ENCODE assay signal across 35 cellular contexts in the genomic region with DNA sequence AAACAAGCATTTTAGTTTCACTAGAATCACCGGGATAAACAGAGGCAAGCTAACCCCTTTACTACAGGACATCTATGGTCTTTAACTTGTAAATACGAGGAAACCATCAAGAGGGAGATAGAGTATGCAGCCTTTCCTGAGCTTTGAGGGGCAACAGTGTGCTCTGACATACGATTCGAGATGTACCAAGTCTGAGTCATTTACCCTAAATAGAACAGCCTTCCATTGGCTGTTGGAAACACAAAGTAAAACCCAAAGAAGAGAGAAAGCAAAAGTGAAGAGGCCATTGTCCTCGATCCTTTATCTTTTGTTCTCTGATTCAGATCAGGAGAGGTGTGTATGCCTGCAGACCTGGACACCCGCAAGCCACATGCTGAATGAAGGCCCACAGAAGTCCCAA.
DNase-seq lines count a peak whose midpoint lies in the region; ATAC-seq and TF ChIP-seq lines count a peak whose summit lies in the region.
"Had no signal": no experiment of that assay in that cellular context is flagged by ENCODE, and none has a peak within 500 bp of the region (broad histone marks: within the 10 kb centered on the region; RNA-seq: fewer than 3 reads in every experiment).

No MANE protein-coding gene starts in this region.

- peaks cover 17% of the 10 kb centered on the region for H3F3A ChIP-seq in smooth muscle cell (ENCODE audit: low read depth)

- no peaks in the 10 kb centered on the region for H3K27me3 Mint-ChIP-seq in HFFc6 (ENCODE audit: insufficient read depth)
- H3K27me3 Mint-ChIP-seq: activated naive CD8-positive, alpha-beta T cell treated with anti-CD3 and anti-CD28 coated beads for 36 hours; stimulated activated memory B cell treated with anti-CD40 and anti-IgM and Interleukin-4, amounts not matched to agents 10 μg/mL and 1 μg/mL and 100 μg/mL, for 72 hours had no signal

- no peaks in the 10 kb centered on the region for H3K9me3 Mint-ChIP-seq in HFFc6
- H3K9me3 Mint-ChIP-seq: activated naive CD8-positive, alpha-beta T cell treated with anti-CD3 and anti-CD28 coated beads for 36 hours; activated T-cell treated with anti-CD3 and anti-CD28 coated beads, Interleukin-2, amount 50 U/mL, for 4 hours; endodermal cell; GM23338; natural killer cell treated with Interleukin-12 subunit alpha and Interleukin-12 subunit beta and Interleukin-15 and Interleukin-18, amount 100 ng/mL, for 72 hours; stimulated activated memory B cell treated with anti-CD40 and anti-IgM and Interleukin-4, amounts not matched to agents 10 μg/mL and 1 μg/mL and 100 μg/mL, for 72 hours; type B pancreatic cell had no signal

- H3K27ac ChIP-seq in dorsolateral prefrontal cortex (peak overlapping the region in 34 of 59 donors; percentile 0 to 78 (median 42)), smooth muscle cell (ENCODE audit: low read depth) (peak overlapping the region; percentile 93)
- H3K27ac ChIP-seq: gastrocnemius medialis, hepatocyte had no signal

- intact Hi-C loops in dorsolateral prefrontal cortex (cut with DNase I), result no loop called here

- no peaks in the 10 kb centered on the region for H3K79me2 ChIP-seq in smooth muscle cell (ENCODE audit: low read depth)
- H3K79me2 ChIP-seq: hepatocyte had no signal

- in situ Hi-C loops in HAP-1 (cut with MboI; ENCODE audit: low sequenced_read_pairs), result no loop called here

- no peak for ATAC-seq in GM19035 (IDR thresholded peaks at IDR 0.05; ENCODE audit: unreplicated experiment)
- ATAC-seq: activated T-cell treated with anti-CD3 and anti-CD28 coated beads, Interleukin-2, amount 50 U/mL, for 4 hours; esophagus mucosa; gastrocnemius medialis; GM23338; left cardiac atrium; natural killer cell treated with Interleukin-12 subunit alpha and Interleukin-12 subunit beta and Interleukin-15 and Interleukin-18, amount 100 ng/mL, for 72 hours; stimulated activated memory B cell treated with anti-CD40 and anti-IgM and Interleukin-4, amounts not matched to agents 10 μg/mL and 1 μg/mL and 100 μg/mL, for 72 hours had no signal

- no peaks in the 10 kb centered on the region for H4K20me1 ChIP-seq in smooth muscle cell (ENCODE audit: low read depth)

- H3K36me3 ChIP-seq in smooth muscle cell (ENCODE audit: low read depth) (no peaks in the 10 kb centered on the region), HAP-1 (replicated peaks) (no peaks in the 10 kb centered on the region)
- H3K36me3 ChIP-seq: ascending aorta, gastrocnemius medialis had no signal

- no peak overlapping the region for H3K9ac ChIP-seq in smooth muscle cell (ENCODE audit: low read depth)

- peaks cover 55% of the 10 kb centered on the region for H3K4me1 Mint-ChIP-seq in HFFc6 (ENCODE audit: low read depth)
- H3K4me1 Mint-ChIP-seq: endodermal cell; GM23338; stimulated activated memory B cell treated with anti-CD40 and anti-IgM and Interleukin-4, amounts not matched to agents 10 μg/mL and 1 μg/mL and 100 μg/mL, for 72 hours had no signal

- DNase-seq in HFFc6 (peak; percentile 18), RPMI7951 (ENCODE audit: low read depth) (peak; percentile 79), dorsolateral prefrontal cortex (no peak), smooth muscle cell (lab: John Stamatoyannopoulos, UW; ENCODE audit: unreplicated experiment) (no peak), HAP-1 (ENCODE audit: low spot score in 2 of 2) (no peak), NCI-H1930 (lab: John Stamatoyannopoulos, UW) (no peak)
- DNase-seq: activated CD4-positive, alpha-beta T cell treated with anti-CD3 and anti-CD28 coated beads, Interleukin-2, amount 50 U/mL, for 1 hour; activated CD4-positive, CD25-positive, alpha-beta regulatory T cell; activated gamma-delta T cell; activated naive CD8-positive, alpha-beta T cell treated with anti-CD3 and anti-CD28 coated beads for 36 hours; activated T-cell treated with anti-CD3 and anti-CD28 coated beads, Interleukin-2, amount 50 U/mL, for 4 hours; C1 segment of cervical spinal cord; caudate nucleus; cortex of kidney; endodermal cell; gastrocnemius medialis; GF-D8; KBM-7; left cardiac atrium; mammary epithelial cell; MG63; NCI-H1436 treated with DMSO at 0.1 percent for 48 hours; NCI-H2107; NCI-H446; NCI-H748 treated with DMSO at 0.1 percent for 48 hours; occipital lobe; RPMI8226 had no signal

- H3K36me3 Mint-ChIP-seq in HFFc6 (ENCODE audit: low read depth), result peaks cover 33% of the 10 kb centered on the region
- H3K36me3 Mint-ChIP-seq: activated naive CD8-positive, alpha-beta T cell treated with anti-CD3 and anti-CD28 coated beads for 36 hours; natural killer cell treated with Interleukin-12 subunit alpha and Interleukin-12 subunit beta and Interleukin-15 and Interleukin-18, amount 100 ng/mL, for 72 hours; stimulated activated memory B cell treated with anti-CD40 and anti-IgM and Interleukin-4, amounts not matched to agents 10 μg/mL and 1 μg/mL and 100 μg/mL, for 72 hours had no signal

- H3K27me3 ChIP-seq in dorsolateral prefrontal cortex (no peaks in the 10 kb centered on the region), smooth muscle cell (ENCODE audit: low read depth) (no peaks in the 10 kb centered on the region), HAP-1 (ENCODE audit: low read depth) (no peaks in the 10 kb centered on the region)
- H3K27me3 ChIP-seq: ascending aorta, gastrocnemius medialis, hepatocyte, MG63 had no signal

- H3K4me3 Mint-ChIP-seq in HFFc6, result peak overlapping the region; percentile 77
- H3K4me3 Mint-ChIP-seq: activated naive CD8-positive, alpha-beta T cell treated with anti-CD3 and anti-CD28 coated beads for 36 hours; activated T-cell treated with anti-CD3 and anti-CD28 coated beads, Interleukin-2, amount 50 U/mL, for 4 hours; endodermal cell; GM23338; natural killer cell treated with Interleukin-12 subunit alpha and Interleukin-12 subunit beta and Interleukin-15 and Interleukin-18, amount 100 ng/mL, for 72 hours; stimulated activated memory B cell treated with anti-CD40 and anti-IgM and Interleukin-4, amounts not matched to agents 10 μg/mL and 1 μg/mL and 100 μg/mL, for 72 hours; type B pancreatic cell had no signal

- H3K4me1 ChIP-seq in smooth muscle cell (ENCODE audit: low read depth), result peaks cover 11% of the 10 kb centered on the region
- H3K4me1 ChIP-seq in HAP-1, result no peaks in the 10 kb centered on the region

- H3K27ac Mint-ChIP-seq in HFFc6, result peak overlapping the region; percentile 93
- H3K27ac Mint-ChIP-seq: activated naive CD8-positive, alpha-beta T cell treated with anti-CD3 and anti-CD28 coated beads for 36 hours; endodermal cell; GM23338; natural killer cell treated with Interleukin-12 subunit alpha and Interleukin-12 subunit beta and Interleukin-15 and Interleukin-18, amount 100 ng/mL, for 72 hours; stimulated activated memory B cell treated with anti-CD40 and anti-IgM and Interleukin-4, amounts not matched to agents 10 μg/mL and 1 μg/mL and 100 μg/mL, for 72 hours; type B pancreatic cell had no signal

- TF ChIP-seq CTCF in HFFc6 (IDR thresholded peaks at IDR 0.05), result no peak
- no peak for TF ChIP-seq CTCF in dorsolateral prefrontal cortex (IDR thresholded peaks at IDR 0.05 in 54 of 56, conservative IDR thresholded peaks at IDR 0.05 in 2 of 56; ENCODE audit: low read depth in 1 of 56, partially characterized antibody in 56 of 56)
- TF ChIP-seq CTCF in smooth muscle cell (IDR thresholded peaks at IDR 0.05; ENCODE audit: borderline replicate concordance, insufficient read depth, poor library complexity, severe bottlenecking), result no peak

- WGBS in smooth muscle cell (ENCODE audit: low lambda C conversion rate), result 81% methylated on average over 6 of the region's 6 CpGs

- peak overlapping the region; percentile 9 for H3K4me2 ChIP-seq in smooth muscle cell
- H3K4me2 ChIP-seq: GM23338, hepatocyte had no signal

- H3K4me3 ChIP-seq in dorsolateral prefrontal cortex, result no peak overlapping the region
- H3K4me3 ChIP-seq in smooth muscle cell, result no peak overlapping the region
- no peak overlapping the region for H3K4me3 ChIP-seq in HAP-1
- H3K4me3 ChIP-seq: ascending aorta, gastrocnemius medialis, GM23338, hepatocyte, MG63 had no signal

- H3K9me3 ChIP-seq in smooth muscle cell (replicated peaks; ENCODE audit: low read depth), result no peaks in the 10 kb centered on the region
- no peaks in the 10 kb centered on the region for H3K9me3 ChIP-seq in HAP-1
- H3K9me3 ChIP-seq: ascending aorta, gastrocnemius medialis, MG63 had no signal

- no peak overlapping the region for H2AFZ ChIP-seq in smooth muscle cell (ENCODE audit: low read depth)
- H2AFZ ChIP-seq: GM23338, hepatocyte had no signal

Comparison
In these comparisons a context has a peak if more than half of its experiments do, and no peak if none do; other contexts are left out.
1. DNase-seq: peak in HFFc6 (single experiment) and RPMI7951 (single experiment); none in dorsolateral prefrontal cortex (0 of 10), smooth muscle cell (single experiment), HAP-1 (0 of 2) and NCI-H1930 (0 of 2).